1 cellular context compared by ENCODE assay signal in the genomic region with DNA sequence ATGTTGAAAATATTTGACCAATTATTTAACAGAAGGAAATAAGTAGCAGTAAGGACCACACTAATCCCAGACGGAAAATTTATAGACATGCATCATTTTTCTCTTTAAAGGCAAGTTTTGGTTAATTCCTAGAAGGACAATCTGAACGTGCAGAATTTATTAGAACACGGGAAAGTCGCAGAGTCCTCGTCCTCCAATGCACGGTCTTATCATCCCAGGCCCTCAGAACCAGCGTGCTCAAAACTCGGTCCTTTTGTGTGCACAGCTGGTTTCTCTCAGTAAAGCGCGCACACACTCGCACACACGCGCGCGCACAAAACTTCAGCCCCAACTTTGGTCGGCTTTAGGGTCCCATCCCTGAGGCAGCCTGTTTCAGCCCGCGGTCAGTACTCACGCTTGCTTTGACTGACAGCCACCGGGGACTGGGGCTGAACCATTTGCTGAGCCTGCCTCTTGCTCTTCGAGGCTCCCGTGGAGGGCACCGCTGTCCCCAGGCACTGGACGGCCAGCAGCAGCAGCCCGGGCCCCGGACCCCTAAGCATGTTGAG.
TF ChIP-seq lines count a peak whose summit lies in the region.

No MANE protein-coding gene starts in this region.

TF ChIP-seq in K562, 482 proteins besides CTCF, POLR2A, EP300 and RAD21 (continues in another document):
- TF ChIP-seq, protein P1, sequence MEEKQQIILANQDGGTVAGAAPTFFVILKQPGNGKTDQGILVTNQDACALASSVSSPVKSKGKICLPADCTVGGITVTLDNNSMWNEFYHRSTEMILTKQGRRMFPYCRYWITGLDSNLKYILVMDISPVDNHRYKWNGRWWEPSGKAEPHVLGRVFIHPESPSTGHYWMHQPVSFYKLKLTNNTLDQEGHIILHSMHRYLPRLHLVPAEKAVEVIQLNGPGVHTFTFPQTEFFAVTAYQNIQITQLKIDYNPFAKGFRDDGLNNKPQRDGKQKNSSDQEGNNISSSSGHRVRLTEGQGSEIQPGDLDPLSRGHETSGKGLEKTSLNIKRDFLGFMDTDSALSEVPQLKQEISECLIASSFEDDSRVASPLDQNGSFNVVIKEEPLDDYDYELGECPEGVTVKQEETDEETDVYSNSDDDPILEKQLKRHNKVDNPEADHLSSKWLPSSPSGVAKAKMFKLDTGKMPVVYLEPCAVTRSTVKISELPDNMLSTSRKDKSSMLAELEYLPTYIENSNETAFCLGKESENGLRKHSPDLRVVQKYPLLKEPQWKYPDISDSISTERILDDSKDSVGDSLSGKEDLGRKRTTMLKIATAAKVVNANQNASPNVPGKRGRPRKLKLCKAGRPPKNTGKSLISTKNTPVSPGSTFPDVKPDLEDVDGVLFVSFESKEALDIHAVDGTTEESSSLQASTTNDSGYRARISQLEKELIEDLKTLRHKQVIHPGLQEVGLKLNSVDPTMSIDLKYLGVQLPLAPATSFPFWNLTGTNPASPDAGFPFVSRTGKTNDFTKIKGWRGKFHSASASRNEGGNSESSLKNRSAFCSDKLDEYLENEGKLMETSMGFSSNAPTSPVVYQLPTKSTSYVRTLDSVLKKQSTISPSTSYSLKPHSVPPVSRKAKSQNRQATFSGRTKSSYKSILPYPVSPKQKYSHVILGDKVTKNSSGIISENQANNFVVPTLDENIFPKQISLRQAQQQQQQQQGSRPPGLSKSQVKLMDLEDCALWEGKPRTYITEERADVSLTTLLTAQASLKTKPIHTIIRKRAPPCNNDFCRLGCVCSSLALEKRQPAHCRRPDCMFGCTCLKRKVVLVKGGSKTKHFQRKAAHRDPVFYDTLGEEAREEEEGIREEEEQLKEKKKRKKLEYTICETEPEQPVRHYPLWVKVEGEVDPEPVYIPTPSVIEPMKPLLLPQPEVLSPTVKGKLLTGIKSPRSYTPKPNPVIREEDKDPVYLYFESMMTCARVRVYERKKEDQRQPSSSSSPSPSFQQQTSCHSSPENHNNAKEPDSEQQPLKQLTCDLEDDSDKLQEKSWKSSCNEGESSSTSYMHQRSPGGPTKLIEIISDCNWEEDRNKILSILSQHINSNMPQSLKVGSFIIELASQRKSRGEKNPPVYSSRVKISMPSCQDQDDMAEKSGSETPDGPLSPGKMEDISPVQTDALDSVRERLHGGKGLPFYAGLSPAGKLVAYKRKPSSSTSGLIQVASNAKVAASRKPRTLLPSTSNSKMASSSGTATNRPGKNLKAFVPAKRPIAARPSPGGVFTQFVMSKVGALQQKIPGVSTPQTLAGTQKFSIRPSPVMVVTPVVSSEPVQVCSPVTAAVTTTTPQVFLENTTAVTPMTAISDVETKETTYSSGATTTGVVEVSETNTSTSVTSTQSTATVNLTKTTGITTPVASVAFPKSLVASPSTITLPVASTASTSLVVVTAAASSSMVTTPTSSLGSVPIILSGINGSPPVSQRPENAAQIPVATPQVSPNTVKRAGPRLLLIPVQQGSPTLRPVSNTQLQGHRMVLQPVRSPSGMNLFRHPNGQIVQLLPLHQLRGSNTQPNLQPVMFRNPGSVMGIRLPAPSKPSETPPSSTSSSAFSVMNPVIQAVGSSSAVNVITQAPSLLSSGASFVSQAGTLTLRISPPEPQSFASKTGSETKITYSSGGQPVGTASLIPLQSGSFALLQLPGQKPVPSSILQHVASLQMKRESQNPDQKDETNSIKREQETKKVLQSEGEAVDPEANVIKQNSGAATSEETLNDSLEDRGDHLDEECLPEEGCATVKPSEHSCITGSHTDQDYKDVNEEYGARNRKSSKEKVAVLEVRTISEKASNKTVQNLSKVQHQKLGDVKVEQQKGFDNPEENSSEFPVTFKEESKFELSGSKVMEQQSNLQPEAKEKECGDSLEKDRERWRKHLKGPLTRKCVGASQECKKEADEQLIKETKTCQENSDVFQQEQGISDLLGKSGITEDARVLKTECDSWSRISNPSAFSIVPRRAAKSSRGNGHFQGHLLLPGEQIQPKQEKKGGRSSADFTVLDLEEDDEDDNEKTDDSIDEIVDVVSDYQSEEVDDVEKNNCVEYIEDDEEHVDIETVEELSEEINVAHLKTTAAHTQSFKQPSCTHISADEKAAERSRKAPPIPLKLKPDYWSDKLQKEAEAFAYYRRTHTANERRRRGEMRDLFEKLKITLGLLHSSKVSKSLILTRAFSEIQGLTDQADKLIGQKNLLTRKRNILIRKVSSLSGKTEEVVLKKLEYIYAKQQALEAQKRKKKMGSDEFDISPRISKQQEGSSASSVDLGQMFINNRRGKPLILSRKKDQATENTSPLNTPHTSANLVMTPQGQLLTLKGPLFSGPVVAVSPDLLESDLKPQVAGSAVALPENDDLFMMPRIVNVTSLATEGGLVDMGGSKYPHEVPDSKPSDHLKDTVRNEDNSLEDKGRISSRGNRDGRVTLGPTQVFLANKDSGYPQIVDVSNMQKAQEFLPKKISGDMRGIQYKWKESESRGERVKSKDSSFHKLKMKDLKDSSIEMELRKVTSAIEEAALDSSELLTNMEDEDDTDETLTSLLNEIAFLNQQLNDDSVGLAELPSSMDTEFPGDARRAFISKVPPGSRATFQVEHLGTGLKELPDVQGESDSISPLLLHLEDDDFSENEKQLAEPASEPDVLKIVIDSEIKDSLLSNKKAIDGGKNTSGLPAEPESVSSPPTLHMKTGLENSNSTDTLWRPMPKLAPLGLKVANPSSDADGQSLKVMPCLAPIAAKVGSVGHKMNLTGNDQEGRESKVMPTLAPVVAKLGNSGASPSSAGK (IDR thresholded peaks at IDR 0.05), result peak; percentile 66
- TF ChIP-seq L3MBTL2 (IDR thresholded peaks at IDR 0.05) (peak; percentile 50; the same call in 1 of the 2 replicates), RBM25 (IDR thresholded peaks at IDR 0.05; ENCODE audit: low read depth, low read length, severe bottlenecking) (no peak), RBBP5 (IDR thresholded peaks at IDR 0.05; ENCODE audit: borderline replicate concordance, insufficient read depth, low read length, poor library complexity, severe bottlenecking) (peak; percentile 58), FOXA1 (IDR thresholded peaks at IDR 0.05; ENCODE audit: borderline replicate concordance) (no peak), ZNF764 (CRISPR knock-in tag; IDR thresholded peaks at IDR 0.05; ENCODE audit: low read depth) (no peak), LCOR (CRISPR knock-in tag; IDR thresholded peaks at IDR 0.05) (no peak), BRCA1 (IDR thresholded peaks at IDR 0.05) (no peak), BRCA1 (CRISPR knock-in tag; IDR thresholded peaks at IDR 0.05) (no peak), CTBP1 (IDR thresholded peaks at IDR 0.05; ENCODE audit: borderline replicate concordance) (peak; percentile 10; the same call in 1 of the 2 replicates), NRF1 (conservative IDR thresholded peaks at IDR 0.05 in 1 of 2, IDR thresholded peaks at IDR 0.05 in 1 of 2) (peak; percentile 52 to 64; a peak in 3 of 4 replicates), RBFOX2 (IDR thresholded peaks at IDR 0.05; ENCODE audit: low read depth, low read length) (peak; percentile 44)
- TF ChIP-seq, protein P2, sequence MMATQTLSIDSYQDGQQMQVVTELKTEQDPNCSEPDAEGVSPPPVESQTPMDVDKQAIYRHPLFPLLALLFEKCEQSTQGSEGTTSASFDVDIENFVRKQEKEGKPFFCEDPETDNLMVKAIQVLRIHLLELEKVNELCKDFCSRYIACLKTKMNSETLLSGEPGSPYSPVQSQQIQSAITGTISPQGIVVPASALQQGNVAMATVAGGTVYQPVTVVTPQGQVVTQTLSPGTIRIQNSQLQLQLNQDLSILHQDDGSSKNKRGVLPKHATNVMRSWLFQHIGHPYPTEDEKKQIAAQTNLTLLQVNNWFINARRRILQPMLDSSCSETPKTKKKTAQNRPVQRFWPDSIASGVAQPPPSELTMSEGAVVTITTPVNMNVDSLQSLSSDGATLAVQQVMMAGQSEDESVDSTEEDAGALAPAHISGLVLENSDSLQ (IDR thresholded peaks at IDR 0.05), result peak; percentile 95
- TF ChIP-seq, protein P3, sequence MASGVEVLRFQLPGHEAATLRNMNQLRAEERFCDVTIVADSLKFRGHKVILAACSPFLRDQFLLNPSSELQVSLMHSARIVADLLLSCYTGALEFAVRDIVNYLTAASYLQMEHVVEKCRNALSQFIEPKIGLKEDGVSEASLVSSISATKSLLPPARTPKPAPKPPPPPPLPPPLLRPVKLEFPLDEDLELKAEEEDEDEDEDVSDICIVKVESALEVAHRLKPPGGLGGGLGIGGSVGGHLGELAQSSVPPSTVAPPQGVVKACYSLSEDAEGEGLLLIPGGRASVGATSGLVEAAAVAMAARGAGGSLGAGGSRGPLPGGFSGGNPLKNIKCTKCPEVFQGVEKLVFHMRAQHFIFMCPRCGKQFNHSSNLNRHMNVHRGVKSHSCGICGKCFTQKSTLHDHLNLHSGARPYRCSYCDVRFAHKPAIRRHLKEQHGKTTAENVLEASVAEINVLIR (CRISPR knock-in tag; IDR thresholded peaks at IDR 0.05), result no peak
- TF ChIP-seq, protein P4, sequence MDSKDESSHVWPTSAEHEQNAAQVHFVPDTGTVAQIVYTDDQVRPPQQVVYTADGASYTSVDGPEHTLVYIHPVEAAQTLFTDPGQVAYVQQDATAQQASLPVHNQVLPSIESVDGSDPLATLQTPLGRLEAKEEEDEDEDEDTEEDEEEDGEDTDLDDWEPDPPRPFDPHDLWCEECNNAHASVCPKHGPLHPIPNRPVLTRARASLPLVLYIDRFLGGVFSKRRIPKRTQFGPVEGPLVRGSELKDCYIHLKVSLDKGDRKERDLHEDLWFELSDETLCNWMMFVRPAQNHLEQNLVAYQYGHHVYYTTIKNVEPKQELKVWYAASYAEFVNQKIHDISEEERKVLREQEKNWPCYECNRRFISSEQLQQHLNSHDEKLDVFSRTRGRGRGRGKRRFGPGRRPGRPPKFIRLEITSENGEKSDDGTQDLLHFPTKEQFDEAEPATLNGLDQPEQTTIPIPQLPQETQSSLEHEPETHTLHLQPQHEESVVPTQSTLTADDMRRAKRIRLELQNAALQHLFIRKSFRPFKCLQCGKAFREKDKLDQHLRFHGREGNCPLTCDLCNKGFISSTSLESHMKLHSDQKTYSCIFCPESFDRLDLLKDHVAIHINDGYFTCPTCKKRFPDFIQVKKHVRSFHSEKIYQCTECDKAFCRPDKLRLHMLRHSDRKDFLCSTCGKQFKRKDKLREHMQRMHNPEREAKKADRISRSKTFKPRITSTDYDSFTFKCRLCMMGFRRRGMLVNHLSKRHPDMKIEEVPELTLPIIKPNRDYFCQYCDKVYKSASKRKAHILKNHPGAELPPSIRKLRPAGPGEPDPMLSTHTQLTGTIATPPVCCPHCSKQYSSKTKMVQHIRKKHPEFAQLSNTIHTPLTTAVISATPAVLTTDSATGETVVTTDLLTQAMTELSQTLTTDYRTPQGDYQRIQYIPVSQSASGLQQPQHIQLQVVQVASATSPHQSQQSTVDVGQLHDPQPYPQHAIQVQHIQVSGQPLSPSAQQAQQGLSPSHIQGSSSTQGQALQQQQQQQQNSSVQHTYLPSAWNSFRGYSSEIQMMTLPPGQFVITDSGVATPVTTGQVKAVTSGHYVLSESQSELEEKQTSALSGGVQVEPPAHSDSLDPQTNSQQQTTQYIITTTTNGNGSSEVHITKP (IDR thresholded peaks at IDR 0.05; ENCODE audit: partially characterized antibody), result peak; percentile 59
- TF ChIP-seq, protein P5, sequence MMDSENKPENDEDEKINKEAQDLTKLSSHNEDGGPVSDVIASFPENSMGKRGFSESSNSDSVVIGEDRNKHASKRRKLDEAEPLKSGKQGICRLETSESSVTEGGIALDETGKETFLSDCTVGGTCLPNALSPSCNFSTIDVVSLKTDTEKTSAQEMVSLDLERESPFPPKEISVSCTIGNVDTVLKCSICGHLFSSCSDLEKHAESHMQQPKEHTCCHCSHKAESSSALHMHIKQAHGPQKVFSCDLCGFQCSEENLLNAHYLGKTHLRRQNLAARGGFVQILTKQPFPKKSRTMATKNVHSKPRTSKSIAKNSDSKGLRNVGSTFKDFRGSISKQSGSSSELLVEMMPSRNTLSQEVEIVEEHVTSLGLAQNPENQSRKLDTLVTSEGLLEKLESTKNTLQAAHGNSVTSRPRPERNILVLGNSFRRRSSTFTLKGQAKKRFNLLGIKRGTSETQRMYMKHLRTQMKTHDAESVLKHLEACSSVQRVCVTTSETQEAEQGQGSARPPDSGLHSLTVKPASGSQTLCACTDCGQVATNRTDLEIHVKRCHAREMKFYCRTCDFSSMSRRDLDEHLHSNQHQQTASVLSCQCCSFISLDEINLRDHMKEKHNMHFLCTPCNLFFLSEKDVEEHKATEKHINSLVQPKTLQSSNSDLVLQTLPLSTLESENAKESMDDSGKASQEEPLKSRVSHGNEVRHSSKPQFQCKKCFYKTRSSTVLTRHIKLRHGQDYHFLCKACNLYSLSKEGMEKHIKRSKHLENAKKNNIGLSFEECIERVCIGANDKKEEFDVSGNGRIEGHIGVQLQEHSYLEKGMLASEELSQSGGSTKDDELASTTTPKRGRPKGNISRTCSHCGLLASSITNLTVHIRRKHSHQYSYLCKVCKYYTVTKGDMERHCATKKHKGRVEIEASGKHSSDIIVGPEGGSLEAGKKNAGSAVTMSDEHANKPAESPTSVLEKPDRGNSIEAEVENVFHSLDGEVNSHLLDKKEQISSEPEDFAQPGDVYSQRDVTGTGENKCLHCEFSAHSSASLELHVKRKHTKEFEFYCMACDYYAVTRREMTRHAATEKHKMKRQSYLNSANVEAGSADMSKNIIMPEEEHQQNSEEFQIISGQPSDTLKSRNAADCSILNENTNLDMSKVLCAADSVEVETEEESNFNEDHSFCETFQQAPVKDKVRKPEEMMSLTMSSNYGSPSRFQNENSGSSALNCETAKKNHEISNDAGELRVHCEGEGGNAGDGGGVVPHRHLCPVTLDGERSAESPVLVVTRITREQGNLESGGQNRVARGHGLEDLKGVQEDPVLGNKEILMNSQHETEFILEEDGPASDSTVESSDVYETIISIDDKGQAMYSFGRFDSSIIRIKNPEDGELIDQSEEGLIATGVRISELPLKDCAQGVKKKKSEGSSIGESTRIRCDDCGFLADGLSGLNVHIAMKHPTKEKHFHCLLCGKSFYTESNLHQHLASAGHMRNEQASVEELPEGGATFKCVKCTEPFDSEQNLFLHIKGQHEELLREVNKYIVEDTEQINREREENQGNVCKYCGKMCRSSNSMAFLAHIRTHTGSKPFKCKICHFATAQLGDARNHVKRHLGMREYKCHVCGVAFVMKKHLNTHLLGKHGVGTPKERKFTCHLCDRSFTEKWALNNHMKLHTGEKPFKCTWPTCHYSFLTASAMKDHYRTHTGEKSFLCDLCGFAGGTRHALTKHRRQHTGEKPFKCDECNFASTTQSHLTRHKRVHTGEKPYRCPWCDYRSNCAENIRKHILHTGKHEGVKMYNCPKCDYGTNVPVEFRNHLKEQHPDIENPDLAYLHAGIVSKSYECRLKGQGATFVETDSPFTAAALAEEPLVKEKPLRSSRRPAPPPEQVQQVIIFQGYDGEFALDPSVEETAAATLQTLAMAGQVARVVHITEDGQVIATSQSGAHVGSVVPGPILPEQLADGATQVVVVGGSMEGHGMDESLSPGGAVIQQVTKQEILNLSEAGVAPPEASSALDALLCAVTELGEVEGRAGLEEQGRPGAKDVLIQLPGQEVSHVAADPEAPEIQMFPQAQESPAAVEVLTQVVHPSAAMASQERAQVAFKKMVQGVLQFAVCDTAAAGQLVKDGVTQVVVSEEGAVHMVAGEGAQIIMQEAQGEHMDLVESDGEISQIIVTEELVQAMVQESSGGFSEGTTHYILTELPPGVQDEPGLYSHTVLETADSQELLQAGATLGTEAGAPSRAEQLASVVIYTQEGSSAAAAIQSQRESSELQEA (IDR thresholded peaks at IDR 0.05; ENCODE audit: low read depth), result no peak
- TF ChIP-seq, protein P6, sequence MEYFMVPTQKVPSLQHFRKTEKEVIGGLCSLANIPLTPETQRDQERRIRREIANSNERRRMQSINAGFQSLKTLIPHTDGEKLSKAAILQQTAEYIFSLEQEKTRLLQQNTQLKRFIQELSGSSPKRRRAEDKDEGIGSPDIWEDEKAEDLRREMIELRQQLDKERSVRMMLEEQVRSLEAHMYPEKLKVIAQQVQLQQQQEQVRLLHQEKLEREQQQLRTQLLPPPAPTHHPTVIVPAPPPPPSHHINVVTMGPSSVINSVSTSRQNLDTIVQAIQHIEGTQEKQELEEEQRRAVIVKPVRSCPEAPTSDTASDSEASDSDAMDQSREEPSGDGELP (CRISPR knock-in tag; IDR thresholded peaks at IDR 0.05; ENCODE audit: borderline replicate concordance), result peak; percentile 49; the same call in 1 of the 2 replicates
